In the genomic region with DNA sequence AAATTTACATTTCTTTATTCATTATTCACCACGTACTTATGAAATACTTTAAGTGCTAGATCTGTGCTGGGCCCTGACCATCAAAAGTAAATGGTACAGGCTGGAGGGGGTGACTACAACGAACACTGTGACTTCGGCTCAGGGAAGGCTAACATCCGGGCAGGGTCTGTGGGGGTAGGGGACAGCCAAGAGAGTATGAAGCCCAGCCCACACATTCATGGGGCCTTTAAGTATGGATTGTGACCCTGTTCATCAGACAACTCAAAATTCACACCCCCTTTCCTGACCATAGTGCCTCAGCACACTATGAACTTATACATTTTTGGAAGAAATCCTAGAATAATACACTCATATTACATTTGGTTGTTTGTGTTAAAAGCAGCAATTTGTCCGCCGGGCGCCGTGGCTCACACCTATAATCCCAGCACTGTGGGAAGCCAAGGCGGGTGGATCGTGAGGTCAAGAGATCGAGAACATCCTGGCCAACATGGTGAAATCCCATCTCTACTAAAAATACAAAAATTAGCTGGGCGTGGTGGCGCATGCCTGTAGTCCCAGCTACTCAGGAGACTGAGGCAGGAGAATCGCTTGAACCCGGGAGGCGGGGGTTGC, we compare ENCODE assay signal across 27 cellular contexts. TPM values are rescaled to one million over a fixed set of nuclear protein-coding genes. Genes with fewer than 3 reads are reported as not detected.
"Had no signal": no experiment of that assay in that cellular context is flagged by ENCODE, and none has a peak within 500 bp of the region (broad histone marks: within the 10 kb centered on the region; RNA-seq: fewer than 3 reads in every experiment).

No MANE protein-coding gene starts in this region.

- H3K4me3 ChIP-seq: colonic mucosa, esophagus squamous epithelium, gastroesophageal sphincter, left ventricle myocardium inferior, lower lobe of right lung, psoas muscle, right lobe of liver, stomach, thoracic aorta, transverse colon had no signal

- H3K27me3 ChIP-seq: colonic mucosa, right lobe of liver, transverse colon had no signal

- H3K4me1 Mint-ChIP-seq: memory B cell; mesothelial cell of epicardium; natural killer cell; stimulated activated memory B cell treated with anti-CD40 and anti-IgM and Interleukin-4, amounts not matched to agents 10 μg/mL and 1 μg/mL and 100 μg/mL, for 72 hours had no signal

- ATAC-seq: gastroesophageal sphincter; natural killer cell; psoas muscle; stimulated activated memory B cell treated with anti-CD40 and anti-IgM and Interleukin-4, amounts not matched to agents 10 μg/mL and 1 μg/mL and 100 μg/mL, for 72 hours had no signal

- H3K9ac ChIP-seq: parathyroid adenoma had no signal

- H3K9me3 Mint-ChIP-seq: memory B cell; mesothelial cell of epicardium; natural killer cell; stimulated activated memory B cell treated with anti-CD40 and anti-IgM and Interleukin-4, amounts not matched to agents 10 μg/mL and 1 μg/mL and 100 μg/mL, for 72 hours had no signal

- H3K9me3 ChIP-seq: colonic mucosa, esophagus squamous epithelium, gastroesophageal sphincter, left ventricle myocardium inferior, lower lobe of right lung, psoas muscle, right lobe of liver, stomach, thoracic aorta, transverse colon had no signal

- H3K27ac ChIP-seq: colonic mucosa, esophagus squamous epithelium, gastroesophageal sphincter, left ventricle myocardium inferior, lower lobe of right lung, parathyroid adenoma, psoas muscle, right lobe of liver, thoracic aorta, transverse colon had no signal

- H3K36me3 Mint-ChIP-seq: memory B cell; mesothelial cell of epicardium; natural killer cell; stimulated activated memory B cell treated with anti-CD40 and anti-IgM and Interleukin-4, amounts not matched to agents 10 μg/mL and 1 μg/mL and 100 μg/mL, for 72 hours had no signal

- H3K4me3 Mint-ChIP-seq: memory B cell; mesothelial cell of epicardium; natural killer cell; stimulated activated memory B cell treated with anti-CD40 and anti-IgM and Interleukin-4, amounts not matched to agents 10 μg/mL and 1 μg/mL and 100 μg/mL, for 72 hours had no signal

- H3K79me2 ChIP-seq: parathyroid adenoma had no signal

- H3K27ac Mint-ChIP-seq: memory B cell; mesothelial cell of epicardium; natural killer cell; stimulated activated memory B cell treated with anti-CD40 and anti-IgM and Interleukin-4, amounts not matched to agents 10 μg/mL and 1 μg/mL and 100 μg/mL, for 72 hours had no signal

- H3K36me3 ChIP-seq: colonic mucosa, esophagus squamous epithelium, gastroesophageal sphincter, left ventricle myocardium inferior, lower lobe of right lung, right lobe of liver, stomach, thoracic aorta, transverse colon had no signal

- H2AFZ ChIP-seq: parathyroid adenoma had no signal

- H3K4me1 ChIP-seq: colonic mucosa, gastroesophageal sphincter, left ventricle myocardium inferior, lower lobe of right lung, parathyroid adenoma, psoas muscle, right lobe of liver had no signal

- DNase-seq: colonic mucosa; esophagus squamous epithelium; foreskin fibroblast; glutamatergic neuron; left ventricle myocardium inferior; lower lobe of right lung; natural killer cell; occipital lobe; psoas muscle; retina; right lobe of liver; stimulated activated CD4-positive, alpha-beta T cell treated with anti-CD3 and anti-CD28 coated beads, Interleukin-15, amount 100 ng/mL, for 24 hours; stimulated activated CD4-positive, alpha-beta T cell treated with anti-CD3 and anti-CD28 coated beads, Interleukin-1b, Interleukin-23, amount 100 ng/mL, for 48 hours; stimulated activated CD4-positive, alpha-beta T cell treated with anti-CD3 and anti-CD28 coated beads, Interleukin-4, amount 100 ng/mL, for 24 hours; substantia nigra; transverse colon had no signal

RNA-seq across cellular contexts. Expression of a gene that starts 33.3 kb away (rescaled TPM):
- total RNA-seq: dermis blood vessel endothelial cell, epithelial cell of proximal tubule, esophagus squamous epithelium, left ventricle myocardium inferior, mesothelial cell of epicardium, myocyte, natural killer cell, psoas muscle, right lobe of liver, thoracic aorta had no signal
- polyA plus RNA-seq: keratinocyte, psoas muscle had no signal

RNA-seq across cellular contexts. Expression of a gene that starts 35.7 kb away (rescaled TPM):
- total RNA-seq: natural killer cell had no signal
